In genomic region chr5:43560128-43560527, GRCh38 we compare ENCODE assay signal across 19 cellular contexts. TPM values are rescaled to one million over a fixed set of nuclear protein-coding genes. Genes with fewer than 3 reads are reported as not detected.
DNase-seq lines count a peak whose midpoint lies in the region; TF ChIP-seq lines count a peak whose summit lies in the region.
"Had no signal": no experiment of that assay in that cellular context is flagged by ENCODE, and none has a peak within 500 bp of the region (broad histone marks: within the 10 kb centered on the region; RNA-seq: fewer than 3 reads in every experiment).

No MANE protein-coding gene starts in this region.

- H3K4me1 Mint-ChIP-seq in MCF 10A (ENCODE audit: insufficient read depth, unreplicated experiment) (peaks cover 6% of the 10 kb centered on the region), type B pancreatic cell (ENCODE audit: unreplicated experiment) (peaks cover 7% of the 10 kb centered on the region)
- peaks cover 12% of the 10 kb centered on the region for H3K4me1 Mint-ChIP-seq in activated CD4-positive, alpha-beta memory T cell treated with anti-CD3 and anti-CD28 coated beads for 36 hours (ENCODE audit: low read depth)

- no peaks in the 10 kb centered on the region for H3K27me3 Mint-ChIP-seq in MCF 10A (ENCODE audit: insufficient read depth, unreplicated experiment)
- peaks cover 4% of the 10 kb centered on the region for H3K27me3 Mint-ChIP-seq in type B pancreatic cell
- no peaks in the 10 kb centered on the region for H3K27me3 Mint-ChIP-seq in activated CD4-positive, alpha-beta memory T cell treated with anti-CD3 and anti-CD28 coated beads for 36 hours
- H3K27me3 Mint-ChIP-seq: activated B cell treated with CpG ODN at 0.5 μM for 24 hours; dendritic cell treated with granulocyte-macrophage colony-stimulating factor and Interleukin-4, amounts not matched to agents 40 ng/mL and 50 ng/mL, for 4 days had no signal

- H3K27ac Mint-ChIP-seq in MCF 10A (ENCODE audit: low read depth, unreplicated experiment): no peak overlapping the region
- H3K27ac Mint-ChIP-seq in type B pancreatic cell: no peak overlapping the region
- no peak overlapping the region for H3K27ac Mint-ChIP-seq in activated CD4-positive, alpha-beta memory T cell treated with anti-CD3 and anti-CD28 coated beads for 36 hours
- H3K27ac Mint-ChIP-seq: activated B cell treated with CpG ODN at 0.5 μM for 24 hours; activated naive CD8-positive, alpha-beta T cell treated with anti-CD3 and anti-CD28 coated beads, Interleukin-2, amount 50 U/mL, for 24 hours; dendritic cell treated with granulocyte-macrophage colony-stimulating factor and Interleukin-4, amounts not matched to agents 40 ng/mL and 50 ng/mL, for 4 days; immature natural killer cell had no signal

- no peaks in the 10 kb centered on the region for H3K9me3 ChIP-seq in breast epithelium
- H3K9me3 ChIP-seq: Caco-2, thyroid gland had no signal

- no peaks in the 10 kb centered on the region for H3K36me3 ChIP-seq in breast epithelium
- H3K36me3 ChIP-seq: thyroid gland had no signal

- CTCF ChIA-PET in MCF 10A (lab: Yijun Ruan, JAX): interaction anchor here (0.6 to 1.0 kb wide), 3 partner anchors 43 to 77 kb away, joined by 3 to 5 read pairs (median 4); partner anchors contain the start of gene NNT
- CTCF ChIA-PET in activated CD4-positive, alpha-beta memory T cell treated with anti-CD3 and anti-CD28 coated beads for 36 hours (lab: Charles Lee): no interaction called here

- no peaks in the 10 kb centered on the region for H3K27me3 ChIP-seq in breast epithelium
- H3K27me3 ChIP-seq: thyroid gland had no signal

- H3K4me1 ChIP-seq in breast epithelium: peaks cover 0 to 2% of the 10 kb centered on the region in 2 donors
- H3K4me1 ChIP-seq: Caco-2 had no signal

- H3K4me3 Mint-ChIP-seq in MCF 10A (ENCODE audit: unreplicated experiment) (no peak overlapping the region), type B pancreatic cell (peak overlapping the region; percentile 44)
- H3K4me3 Mint-ChIP-seq in activated CD4-positive, alpha-beta memory T cell treated with anti-CD3 and anti-CD28 coated beads for 36 hours: no peak overlapping the region
- H3K4me3 Mint-ChIP-seq: activated B cell treated with CpG ODN at 0.5 μM for 24 hours; activated naive CD8-positive, alpha-beta T cell treated with anti-CD3 and anti-CD28 coated beads, Interleukin-2, amount 50 U/mL, for 24 hours; dendritic cell treated with granulocyte-macrophage colony-stimulating factor and Interleukin-4, amounts not matched to agents 40 ng/mL and 50 ng/mL, for 4 days; immature natural killer cell had no signal

- no peak for TF ChIP-seq POLR2A in breast epithelium (IDR thresholded peaks at IDR 0.05)

- H3K4me3 ChIP-seq in breast epithelium: no peak overlapping the region
- H3K4me3 ChIP-seq: thyroid gland had no signal

- POLR2A ChIA-PET in MCF 10A (lab: Yijun Ruan, JAX): no interaction called here
- POLR2A ChIA-PET in activated CD4-positive, alpha-beta memory T cell treated with anti-CD3 and anti-CD28 coated beads for 36 hours (lab: Charles Lee): interaction anchor here (1.4 kb wide), 1 partner anchor 42 kb away, joined by 3 read pairs; the partner anchor contains the start of gene NNT

- TF ChIP-seq CTCF in MCF 10A (IDR thresholded peaks at IDR 0.05; ENCODE audit: unreplicated experiment) (no peak), breast epithelium (IDR thresholded peaks at IDR 0.05) (no peak), type B pancreatic cell (conservative IDR thresholded peaks at IDR 0.05) (no peak)

- BruUV-seq in MCF 10A (replicated peaks; lab: Mats Ljungman, UMichigan): no TSS peak

- H3K9me3 Mint-ChIP-seq in MCF 10A (ENCODE audit: unreplicated experiment) (no peaks in the 10 kb centered on the region), type B pancreatic cell (peaks cover 5% of the 10 kb centered on the region)
- no peaks in the 10 kb centered on the region for H3K9me3 Mint-ChIP-seq in activated CD4-positive, alpha-beta memory T cell treated with anti-CD3 and anti-CD28 coated beads for 36 hours
- H3K9me3 Mint-ChIP-seq: activated B cell treated with CpG ODN at 0.5 μM for 24 hours; activated naive CD8-positive, alpha-beta T cell treated with anti-CD3 and anti-CD28 coated beads, Interleukin-2, amount 50 U/mL, for 24 hours; dendritic cell treated with granulocyte-macrophage colony-stimulating factor and Interleukin-4, amounts not matched to agents 40 ng/mL and 50 ng/mL, for 4 days; immature natural killer cell had no signal

- H3K27ac ChIP-seq in breast epithelium (no peak overlapping the region), epithelial cell of prostate (no peak overlapping the region)
- H3K27ac ChIP-seq: KMS-11, thyroid gland had no signal

- peak; percentile 50 for DNase-seq in MCF 10A (ENCODE audit: unreplicated experiment)
- no peak for DNase-seq in breast epithelium (ENCODE audit: low spot score in 2 of 2)
- DNase-seq in NCI-H526 (lab: John Stamatoyannopoulos, UW): peak; percentile 97
- peak; percentile 8 for DNase-seq in epithelial cell of prostate (ENCODE audit: low read depth, low spot score)
- DNase-seq in type B pancreatic cell (ENCODE audit: extremely low spot score, unreplicated experiment): no peak
- no peak for DNase-seq in activated CD4-positive, alpha-beta memory T cell treated with anti-CD3 and anti-CD28 coated beads for 36 hours
- no peak for DNase-seq in activated CD8-positive, alpha-beta memory T cell treated with anti-CD3 and anti-CD28 coated beads for 24 hours
- no peak for DNase-seq in NCI-H2227 treated with DMSO at 0.1 percent for 48 hours (lab: John Stamatoyannopoulos, UW)
- DNase-seq: activated B cell treated with CpG ODN at 0.5 μM for 24 hours; activated naive CD8-positive, alpha-beta T cell treated with anti-CD3 and anti-CD28 coated beads, Interleukin-2, amount 50 U/mL, for 24 hours; activated T-cell treated with anti-CD3 and anti-CD28 coated beads, Interleukin-2, amount 50 U/mL, for 1 hour; Caco-2; immature natural killer cell; midbrain; NCI-H1694; posterior cingulate gyrus; thyroid gland had no signal

- intact Hi-C loops in MCF 10A (cut with micrococcal nuclease): no loop called here
- intact Hi-C loops in breast epithelium (cut with DNase I; ENCODE audit: low total_unique reads): no loop called here
- intact Hi-C loops in activated CD4-positive, alpha-beta memory T cell treated with anti-CD3 and anti-CD28 coated beads for 36 hours (cut with micrococcal nuclease): no loop called here

- H3K36me3 Mint-ChIP-seq in MCF 10A (ENCODE audit: insufficient read depth, unreplicated experiment): no peaks in the 10 kb centered on the region
- peaks cover 6% of the 10 kb centered on the region for H3K36me3 Mint-ChIP-seq in type B pancreatic cell
- H3K36me3 Mint-ChIP-seq in activated CD4-positive, alpha-beta memory T cell treated with anti-CD3 and anti-CD28 coated beads for 36 hours: peaks cover 5% of the 10 kb centered on the region
- H3K36me3 Mint-ChIP-seq: immature natural killer cell had no signal

RNA-seq across cellular contexts. Expression of gene PAIP1, which starts 3.3 kb away (rescaled TPM):
- total RNA-seq in MCF 10A (2022): 105 and 116 TPM in 2 replicates
- 100 to 1,000 TPM in 1 of 3 donors, 10 to 100 TPM in 2; 70.5 to 104 (median 94.1) TPM for total RNA-seq in breast epithelium
- total RNA-seq in type B pancreatic cell (ENCODE audit: low replicate concordance): 79.9 and 95.5 TPM in 2 replicates
- total RNA-seq in activated CD4-positive, alpha-beta memory T cell treated with anti-CD3 and anti-CD28 coated beads for 36 hours: 10 to 100 TPM; 49.2 to 50.5 TPM

RNA-seq across cellular contexts. Expression of gene NNT, which starts 42.9 kb away (rescaled TPM):
- total RNA-seq in MCF 10A (2022) (38.4 and 52.3 TPM in 2 replicates), breast epithelium (100 to 1,000 TPM in 1 of 3 donors, 10 to 100 TPM in 2; 30.2 to 137 (median 39.2) TPM), type B pancreatic cell (ENCODE audit: low replicate concordance) (61.1 and 80.4 TPM in 2 replicates)
- 10 to 100 TPM; 96.6 to 99.9 TPM for total RNA-seq in activated CD4-positive, alpha-beta memory T cell treated with anti-CD3 and anti-CD28 coated beads for 36 hours

RNA-seq across cellular contexts. Expression of gene C5orf34, which starts 45.2 kb away (rescaled TPM):
- total RNA-seq in MCF 10A (2022) (3.9 and 5.9 TPM in 2 replicates), breast epithelium (10 to 100 TPM in 1 of 3 donors, 1 to 10 TPM in 2; 1.8 to 12.9 (median 3.3) TPM), type B pancreatic cell (ENCODE audit: low replicate concordance) (2.0 and 8.3 TPM in 2 replicates)
- 10 to 100 TPM; 11.8 to 13.1 TPM for total RNA-seq in activated CD4-positive, alpha-beta memory T cell treated with anti-CD3 and anti-CD28 coated beads for 36 hours

Comparison
In these comparisons a context has a peak if more than half of its experiments do, and no peak if none do; other contexts are left out.
1. DNase-seq: peak in MCF 10A (single experiment), NCI-H526 (2 of 2) and epithelial cell of prostate (single experiment); none in breast epithelium (0 of 2), type B pancreatic cell (single experiment), activated CD4-positive, alpha-beta memory T cell treated with anti-CD3 and anti-CD28 coated beads for 36 hours (single experiment), activated CD8-positive, alpha-beta memory T cell treated with anti-CD3 and anti-CD28 coated beads for 24 hours (single experiment) and NCI-H2227 treated with DMSO at 0.1 percent for 48 hours (single experiment).